Comparison of ENCODE assay signal across 11 cellular contexts in the genomic region with DNA sequence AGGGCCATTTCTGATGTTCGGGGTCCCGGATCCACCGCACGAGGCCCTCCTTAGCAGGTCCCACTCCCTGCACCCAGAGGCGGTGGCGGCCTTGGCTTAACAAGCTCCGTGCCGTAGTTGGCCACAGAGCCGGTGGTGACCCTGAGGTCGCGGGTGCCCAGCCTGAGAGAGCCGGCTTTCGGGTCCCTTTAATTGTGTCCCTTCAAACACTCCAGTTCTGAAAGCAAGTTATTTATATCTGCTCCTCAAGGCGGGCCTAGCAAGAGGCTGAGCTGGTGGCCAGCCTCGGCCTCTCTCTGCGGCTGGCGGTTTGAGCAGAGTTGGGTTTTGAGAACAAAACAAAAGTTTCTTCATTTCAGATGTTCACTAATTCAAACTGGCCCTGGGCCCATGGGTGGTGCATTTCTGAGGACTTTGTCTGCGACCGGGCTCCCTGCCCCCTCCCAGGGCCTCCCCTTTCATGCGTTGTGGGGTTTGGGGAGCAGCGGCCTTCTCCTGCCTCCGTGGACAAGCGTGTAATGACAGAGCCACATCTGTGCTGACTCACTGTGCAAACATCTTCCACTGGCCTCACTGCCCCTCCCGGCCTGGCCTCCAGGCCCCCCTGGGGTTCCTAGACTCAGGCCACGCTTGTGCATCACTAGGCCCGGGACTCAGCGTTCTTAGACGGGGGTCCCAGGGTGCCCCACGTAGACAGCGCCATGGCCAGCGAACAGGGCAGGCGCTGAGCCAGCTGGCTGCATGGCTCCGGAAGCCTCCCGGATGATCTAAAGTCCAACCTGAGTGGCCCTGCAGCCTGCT. TPM values are rescaled to one million over a fixed set of nuclear protein-coding genes. Genes with fewer than 3 reads are reported as not detected.
DNase-seq lines count a peak whose midpoint lies in the region; ATAC-seq, FAIRE-seq and TF ChIP-seq lines count a peak whose summit lies in the region.
"Had no signal": no experiment of that assay in that cellular context is flagged by ENCODE, and none has a peak within 500 bp of the region (broad histone marks: within the 10 kb centered on the region; RNA-seq: fewer than 3 reads in every experiment).

No MANE protein-coding gene starts in this region.

- peak in 3 of 4 donors; percentile 58 to 73 (median 66) for ATAC-seq in pancreas
- ATAC-seq in GM18498 (IDR thresholded peaks at IDR 0.05; ENCODE audit: unreplicated experiment): no peak
- no peak for ATAC-seq in HG02571 (IDR thresholded peaks at IDR 0.05; ENCODE audit: unreplicated experiment)

- no peak for FAIRE-seq in pancreas (lab: Jason Lieb, UNC)

- intact Hi-C loops in pancreas (cut with DNase I): no loop called here

- peak; percentile 96 for DNase-seq in AG20443 (ENCODE audit: low spot score)
- peak; percentile 60 to 62 for DNase-seq in SJCRH30
- peak; percentile 91 for DNase-seq in fibroblast of the aortic adventitia (ENCODE audit: low read depth)
- DNase-seq in pancreas: peak in 2 of 6 donors; percentile 42 to 50
- no peak for DNase-seq in Kasumi-1 (lab: John Stamatoyannopoulos, UW)
- no peak for DNase-seq in glutamatergic neuron
- DNase-seq: activated naive CD4-positive, alpha-beta T cell; NCI-H2081 treated with DMSO at 0.1 percent for 48 hours; T-helper 2 cell had no signal

- H3K9me3 ChIP-seq in SJCRH30 (replicated peaks): peaks cover 4% of the 10 kb centered on the region; the same call in 1 of the 2 replicates
- H3K9me3 ChIP-seq in pancreas: no peaks in the 10 kb centered on the region

- TF ChIP-seq CTCF in fibroblast of the aortic adventitia (IDR thresholded peaks at IDR 0.05; ENCODE audit: insufficient read depth, low read length) (no peak), pancreas (IDR thresholded peaks at IDR 0.05) (no peak), glutamatergic neuron (IDR thresholded peaks at IDR 0.05; ENCODE audit: partially characterized antibody, unreplicated experiment) (no peak)

- H3K27me3 ChIP-seq in SJCRH30 (no peaks in the 10 kb centered on the region), pancreas (peaks cover 0 to 6% (median 0%) of the 10 kb centered on the region in 4 donors)

- 46 to 60% methylated on average over 34 of the region's 34 CpGs for WGBS in pancreas, 2 donors

- H3K4me1 ChIP-seq in SJCRH30 (peaks cover 16% of the 10 kb centered on the region), pancreas (no peaks in the 10 kb centered on the region)

- H3K4me3 ChIP-seq in SJCRH30 (no peak overlapping the region), fibroblast of the aortic adventitia (ENCODE audit: low read depth, low read length) (no peak overlapping the region), pancreas (no peak overlapping the region)

- H3K9me3 Mint-ChIP-seq in glutamatergic neuron (ENCODE audit: unreplicated experiment): peaks cover 7% of the 10 kb centered on the region

- H3K36me3 Mint-ChIP-seq in glutamatergic neuron (ENCODE audit: unreplicated experiment): peaks cover 5% of the 10 kb centered on the region

- H3K36me3 ChIP-seq in SJCRH30 (no peaks in the 10 kb centered on the region), pancreas (no peaks in the 10 kb centered on the region)

- no peak overlapping the region for H3K4me3 Mint-ChIP-seq in glutamatergic neuron (ENCODE audit: unreplicated experiment)

- no peaks in the 10 kb centered on the region for H3K4me1 Mint-ChIP-seq in glutamatergic neuron (ENCODE audit: low read depth, unreplicated experiment)

- H3K27me3 Mint-ChIP-seq in glutamatergic neuron (ENCODE audit: unreplicated experiment): no peaks in the 10 kb centered on the region

- H3K27ac ChIP-seq in SJCRH30 (peak overlapping the region; percentile 7; the same call in 1 of the 2 replicates), pancreas (peak overlapping the region in 1 of 4 donors; percentile 23)

- H3K27ac Mint-ChIP-seq in glutamatergic neuron (ENCODE audit: unreplicated experiment): no peak overlapping the region

RNA-seq across cellular contexts. Expression of a gene that starts 49.4 kb away (rescaled TPM):
- 30.9 and 32.1 TPM in 2 replicates for total RNA-seq in SJCRH30 (2014; rRNA removed; shearing (Covaris generic))
- total RNA-seq in fibroblast of the aortic adventitia (ENCODE audit: low replicate concordance) (171 and 188 TPM in 2 replicates), pancreas (10 to 100 TPM in 2 of 6 donors, 1 to 10 TPM in 4; 1.2 to 62.8 (median 4.6) TPM), glutamatergic neuron (ENCODE audit: unreplicated experiment) (28.9 TPM)
- 1 to 10 TPM; 2.6 to 4.1 TPM for polyA plus RNA-seq in pancreas

Comparison
In these comparisons a context has a peak if more than half of its experiments do, and no peak if none do; other contexts are left out.
1. DNase-seq: peak in AG20443 (single experiment), SJCRH30 (2 of 2) and fibroblast of the aortic adventitia (single experiment); none in Kasumi-1 (0 of 2) and glutamatergic neuron (single experiment).
2. ATAC-seq: peak in pancreas (3 of 4); none in GM18498 (single experiment) and HG02571 (single experiment).